Comparison of ENCODE assay signal across 1 cellular context in genomic region chr12:108855284-108856169, GRCh38.
TF ChIP-seq lines count a peak whose summit lies in the region.

No MANE protein-coding gene starts in this region.

TF ChIP-seq in K562, 482 proteins besides CTCF, POLR2A, EP300 and RAD21 (continued from another document and continues in another):
- no peak for TF ChIP-seq ZBTB5 (IDR thresholded peaks at IDR 0.05)
- no peak for TF ChIP-seq ELF4 (CRISPR knock-in tag; IDR thresholded peaks at IDR 0.05)
- no peak for TF ChIP-seq XRCC3 (IDR thresholded peaks at IDR 0.05)
- peak; percentile 81 to 99; a peak in 3 of 4 replicates for TF ChIP-seq TBL1XR1 (IDR thresholded peaks at IDR 0.05; ENCODE audit: low read length in 2 of 2)
- 0 out of 2 replicates have a peak, but pooled peaks have one; percentile 60 for TF ChIP-seq RUNX1 (IDR thresholded peaks at IDR 0.05; ENCODE audit: low read depth)
- TF ChIP-seq EGR1 (conservative IDR thresholded peaks at IDR 0.05), result peak; percentile 94
- TF ChIP-seq LARP7 (IDR thresholded peaks at IDR 0.05), result no peak
- TF ChIP-seq SP1 (CRISPR knock-in tag; IDR thresholded peaks at IDR 0.05), result peak; percentile 63
- no peak for TF ChIP-seq HNRNPUL1 (IDR thresholded peaks at IDR 0.05; ENCODE audit: low read length)
- peak in 1 of 3 experiments; percentile 56; a peak in 1 of 6 replicates for TF ChIP-seq ZBTB11 (CRISPR knock-in tag; IDR thresholded peaks at IDR 0.05)
- no peak for TF ChIP-seq PREB (CRISPR knock-in tag; IDR thresholded peaks at IDR 0.05)
- TF ChIP-seq ZNF507 (tag; conservative IDR thresholded peaks at IDR 0.05), result no peak
- TF ChIP-seq MYNN (IDR thresholded peaks at IDR 0.05), result 0 out of 2 replicates have a peak, but pooled peaks have one; percentile 47
- no peak for TF ChIP-seq MYNN (CRISPR knock-in tag; IDR thresholded peaks at IDR 0.05)
- no peak for TF ChIP-seq MAFK (IDR thresholded peaks at IDR 0.05; ENCODE audit: low read length)
- no peak for TF ChIP-seq BRD9 (IDR thresholded peaks at IDR 0.05; ENCODE audit: low read depth, partially characterized antibody)
- TF ChIP-seq CREM (IDR thresholded peaks at IDR 0.05; ENCODE audit: low read depth), result peak; percentile 67
- TF ChIP-seq NFRKB (IDR thresholded peaks at IDR 0.05; ENCODE audit: low read depth), result no peak
- peak; percentile 89 to 94 for TF ChIP-seq RCOR1 (IDR thresholded peaks at IDR 0.05; ENCODE audit: borderline replicate concordance in 1 of 2, low read depth in 2 of 2, low read length in 2 of 2)
- no peak for TF ChIP-seq HDGF (IDR thresholded peaks at IDR 0.05)
- no peak for TF ChIP-seq SRSF3 (IDR thresholded peaks at IDR 0.05; ENCODE audit: insufficient read depth, low read length)
- peak in 1 of 2 experiments; percentile 88; a peak in 2 of 4 replicates for TF ChIP-seq HDAC1 (IDR thresholded peaks at IDR 0.05)
- TF ChIP-seq HEY1 (CRISPR knock-in tag; IDR thresholded peaks at IDR 0.05; ENCODE audit: borderline replicate concordance), result no peak
- no peak for TF ChIP-seq ZNF778 (CRISPR knock-in tag; IDR thresholded peaks at IDR 0.05)
- TF ChIP-seq ARID4B (CRISPR knock-in tag; IDR thresholded peaks at IDR 0.05), result no peak; the same call in 1 of the 2 replicates
- no peak for TF ChIP-seq USF1 (CRISPR knock-in tag; IDR thresholded peaks at IDR 0.05)
- peak in 1 of 2 experiments; percentile 95; a peak in 2 of 4 replicates for TF ChIP-seq ZMIZ1 (IDR thresholded peaks at IDR 0.05; ENCODE audit: low read depth in 2 of 2, low read length in 2 of 2)
- peak; percentile 39; the same call in 1 of the 2 replicates for TF ChIP-seq ELF1 (tag; IDR thresholded peaks at IDR 0.05)
- TF ChIP-seq HIVEP1 (CRISPR knock-in tag; IDR thresholded peaks at IDR 0.05), result no peak
- no peak for TF ChIP-seq ZNF318 (IDR thresholded peaks at IDR 0.05; ENCODE audit: borderline replicate concordance in 1 of 2, low read depth in 1 of 2)
- no peak for TF ChIP-seq TEAD1 (CRISPR knock-in tag; IDR thresholded peaks at IDR 0.05)
- no peak for TF ChIP-seq ZNF444 (CRISPR knock-in tag; IDR thresholded peaks at IDR 0.05)
- no peak for TF ChIP-seq E2F1 (CRISPR knock-in tag; IDR thresholded peaks at IDR 0.05)
- TF ChIP-seq NR2F6 (CRISPR knock-in tag; IDR thresholded peaks at IDR 0.05), result no peak
